In the genomic region with DNA sequence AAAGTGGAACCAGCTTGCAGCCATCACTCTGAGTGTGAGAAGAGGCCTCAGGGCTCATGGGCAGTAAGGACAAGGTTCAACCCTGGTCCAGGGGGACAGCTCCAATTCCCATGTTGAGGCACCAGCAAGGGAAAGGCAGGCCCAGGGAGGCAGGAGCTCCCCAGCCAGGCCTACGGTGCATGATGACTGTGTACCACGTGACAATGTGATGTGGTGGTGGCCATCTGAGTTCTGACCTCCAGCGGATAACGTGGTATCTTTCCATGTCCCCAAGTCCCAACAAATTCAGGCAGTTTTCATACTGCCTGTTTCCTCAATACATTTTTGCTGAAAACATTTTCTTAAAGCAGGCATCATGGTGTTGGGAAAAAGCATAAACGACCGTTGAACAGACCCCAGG, we compare ENCODE assay signal across 2 cellular contexts.
A peak's percentile ranks its signal among the peaks of the same experiment; 100 is the strongest.
TF ChIP-seq lines count a peak whose summit lies in the region.

No MANE protein-coding gene starts in this region.

TF ChIP-seq in IMR-90, 13 proteins besides CTCF, POLR2A, EP300 and RAD21:
- TF ChIP-seq MXI1 (IDR thresholded peaks at IDR 0.05; ENCODE audit: borderline replicate concordance, low read depth, low read length) (no peak), CEBPB (IDR thresholded peaks at IDR 0.05; ENCODE audit: low read depth, low read length) (no peak), USF2 (IDR thresholded peaks at IDR 0.05; ENCODE audit: low read depth, low read length) (no peak), BHLHE40 (IDR thresholded peaks at IDR 0.05; ENCODE audit: low read depth, low read length) (no peak), NFE2L2 (IDR thresholded peaks at IDR 0.05; ENCODE audit: low read depth, low read length) (no peak), RFX5 (IDR thresholded peaks at IDR 0.05; ENCODE audit: low read depth, low read length) (no peak), MAZ (IDR thresholded peaks at IDR 0.05; ENCODE audit: borderline replicate concordance, low read depth, low read length) (no peak), FOS (IDR thresholded peaks at IDR 0.05; ENCODE audit: low read depth, low read length) (no peak)

TF ChIP-seq in K562, 482 proteins besides CTCF, POLR2A, EP300 and RAD21:
- TF ChIP-seq TCF7 (IDR thresholded peaks at IDR 0.05; ENCODE audit: borderline replicate concordance) (no peak), USF2 (CRISPR knock-in tag; IDR thresholded peaks at IDR 0.05) (0 out of 2 replicates have a peak, but pooled peaks have one; percentile 15)
